ENCODE assay signal across 8 cellular contexts in the genomic region with DNA sequence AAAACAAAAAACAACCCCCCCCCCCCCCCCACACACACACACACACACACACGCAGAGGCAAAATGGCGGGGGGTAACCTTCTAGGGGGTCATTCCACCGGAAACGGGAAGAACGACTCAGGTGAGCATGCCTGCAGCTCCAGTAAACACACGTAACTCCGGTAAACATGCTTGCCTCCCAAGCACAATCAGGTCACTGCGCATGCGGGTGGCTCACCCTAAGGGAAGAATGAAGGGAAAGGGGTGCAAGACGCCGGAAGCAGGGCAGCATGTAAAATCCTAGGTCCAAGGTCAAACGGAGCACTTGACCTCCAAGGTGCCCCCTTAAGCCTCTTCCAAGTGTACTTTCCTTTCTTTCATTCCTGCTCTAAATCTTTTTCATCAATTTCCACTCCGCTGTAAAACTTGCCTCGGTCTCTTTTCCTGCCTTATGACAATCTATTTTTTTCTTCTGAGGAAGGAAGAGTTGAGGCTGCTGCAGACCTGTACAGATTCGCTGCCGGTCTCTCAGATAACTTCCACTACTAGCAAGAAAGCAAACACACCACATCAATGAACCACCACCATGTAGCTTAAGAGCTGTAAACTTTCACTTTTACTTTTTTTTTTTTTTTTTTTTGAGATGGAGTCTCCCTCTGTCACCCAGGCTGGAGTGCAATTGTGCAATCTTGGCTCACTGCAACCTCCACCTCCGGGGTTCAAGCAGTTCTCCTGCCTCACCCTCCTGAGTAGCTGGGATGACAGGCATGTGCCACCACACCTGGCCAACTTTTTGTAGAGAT. TPM values are rescaled to one million over a fixed set of nuclear protein-coding genes. Genes with fewer than 3 reads are reported as not detected.
DNase-seq lines count a peak whose midpoint lies in the region; ATAC-seq and TF ChIP-seq lines count a peak whose summit lies in the region.

No MANE protein-coding gene starts in this region.

- H3K27ac ChIP-seq in layer of hippocampus (ENCODE audit: low read depth, low read length) = peak overlapping the region; percentile 53
- peak overlapping the region; percentile 82 for H3K27ac ChIP-seq in upper lobe of right lung
- H3K27ac ChIP-seq in sigmoid colon = peak overlapping the region in 1 of 4 donors; percentile 22

- DNase-seq in activated CD8-positive, alpha-beta memory T cell treated with anti-CD3 and anti-CD28 coated beads, Interleukin-2, amount 50 U/mL, for 48 hours = peak; percentile 74
- DNase-seq in activated CD8-positive, alpha-beta memory T cell treated with anti-CD3 and anti-CD28 coated beads, Interleukin-2, amount 50 U/mL, for 4 hours = no peak
- peak; percentile 34 for DNase-seq in activated CD4-positive, alpha-beta T cell treated with anti-CD3 and anti-CD28 coated beads, Interleukin-2, amount 50 U/mL, for 4 hours
- peak; percentile 94 for DNase-seq in upper lobe of right lung
- DNase-seq in GOT3 (lab: John Stamatoyannopoulos, UW) = no peak
- DNase-seq in cortex of kidney (lab: John Stamatoyannopoulos, UW) = no peak
- no peak for DNase-seq in sigmoid colon

- peak overlapping the region; percentile 49 for H3K4me3 ChIP-seq in upper lobe of right lung
- H3K4me3 ChIP-seq in sigmoid colon = peak overlapping the region in 2 of 4 donors; percentile 43 to 47

- 8 to 29% methylated on average over 17 of the region's 17 CpGs for WGBS in sigmoid colon, 2 donors

- H3K9me3 ChIP-seq in upper lobe of right lung (no peaks in the 10 kb centered on the region), sigmoid colon (no peaks in the 10 kb centered on the region)

- ATAC-seq in upper lobe of right lung = peak; percentile 84

- H3K4me1 ChIP-seq in upper lobe of right lung = peaks cover 8% of the 10 kb centered on the region
- peaks cover 0 to 12% (median 6%) of the 10 kb centered on the region in 4 donors for H3K4me1 ChIP-seq in sigmoid colon

- TF ChIP-seq EP300 in sigmoid colon (IDR thresholded peaks at IDR 0.05) = no peak

- H3K27me3 ChIP-seq in layer of hippocampus (ENCODE audit: control insufficient read depth, insufficient read depth, low read length) (no peaks in the 10 kb centered on the region), upper lobe of right lung (no peaks in the 10 kb centered on the region), sigmoid colon (no peaks in the 10 kb centered on the region)

- no peaks in the 10 kb centered on the region for H3K36me3 ChIP-seq in upper lobe of right lung
- H3K36me3 ChIP-seq in sigmoid colon = no peaks in the 10 kb centered on the region

- TF ChIP-seq POLR2A in sigmoid colon (IDR thresholded peaks at IDR 0.05) = no peak

- intact Hi-C loops in upper lobe of right lung (cut with DNase I) (no loop called here), sigmoid colon (cut with DNase I) (loop anchor here (2.0 to 5.0 kb wide), 2 partner anchors 42 to 53 kb away; a partner anchor contains a TSS)

- TF ChIP-seq CTCF in upper lobe of right lung (IDR thresholded peaks at IDR 0.05) (no peak), sigmoid colon (IDR thresholded peaks at IDR 0.05) (no peak)

RNA-seq across cellular contexts. Expression of a gene that starts 21.0 kb away (rescaled TPM):
- total RNA-seq in upper lobe of right lung (4.1 TPM), sigmoid colon (10 to 100 TPM in 3 of 4 donors, 1 to 10 TPM in 1; 3.5 to 17.8 (median 15.5) TPM)
- polyA plus RNA-seq in sigmoid colon = 10 to 100 TPM in 1 of 3 donors, 1 to 10 TPM in 2; 2.3 to 10.2 (median 8.9) TPM

RNA-seq across cellular contexts. Expression of a gene that starts 42.8 kb away (rescaled TPM):
- 19.0 TPM for total RNA-seq in upper lobe of right lung
- 10 to 100 TPM in 2 of 4 donors, 1 to 10 TPM in 2; 7.4 to 14.7 (median 9.8) TPM for total RNA-seq in sigmoid colon
- 10 to 100 TPM; 12.5 to 20.7 (median 13.8) TPM for polyA plus RNA-seq in sigmoid colon

RNA-seq across cellular contexts. Expression of a gene that starts 44.0 kb away (rescaled TPM):
- 71.2 TPM for total RNA-seq in upper lobe of right lung
- total RNA-seq in sigmoid colon = 100 to 1,000 TPM; 102 to 264 (median 159) TPM
- polyA plus RNA-seq in sigmoid colon = 100 to 1,000 TPM; 110 to 214 (median 180) TPM

RNA-seq across cellular contexts. Expression of a gene that starts 53.5 kb away (rescaled TPM):
- total RNA-seq in upper lobe of right lung (19.0 TPM), sigmoid colon (10 to 100 TPM; 14.3 to 19.9 (median 14.8) TPM)
- 10 to 100 TPM in 1 of 3 donors, 1 to 10 TPM in 2; 4.8 to 11.0 (median 6.2) TPM for polyA plus RNA-seq in sigmoid colon

Comparison
In these comparisons a context has a peak if more than half of its experiments do, and no peak if none do; other contexts are left out.
1. DNase-seq: peak in activated CD8-positive, alpha-beta memory T cell treated with anti-CD3 and anti-CD28 coated beads, Interleukin-2, amount 50 U/mL, for 48 hours (single experiment), activated CD4-positive, alpha-beta T cell treated with anti-CD3 and anti-CD28 coated beads, Interleukin-2, amount 50 U/mL, for 4 hours (2 of 2) and upper lobe of right lung (single experiment); none in activated CD8-positive, alpha-beta memory T cell treated with anti-CD3 and anti-CD28 coated beads, Interleukin-2, amount 50 U/mL, for 4 hours (single experiment), GOT3 (single experiment), cortex of kidney (single experiment) and sigmoid colon (single experiment).